ENCODE assay signal across 27 cellular contexts in the genomic region with DNA sequence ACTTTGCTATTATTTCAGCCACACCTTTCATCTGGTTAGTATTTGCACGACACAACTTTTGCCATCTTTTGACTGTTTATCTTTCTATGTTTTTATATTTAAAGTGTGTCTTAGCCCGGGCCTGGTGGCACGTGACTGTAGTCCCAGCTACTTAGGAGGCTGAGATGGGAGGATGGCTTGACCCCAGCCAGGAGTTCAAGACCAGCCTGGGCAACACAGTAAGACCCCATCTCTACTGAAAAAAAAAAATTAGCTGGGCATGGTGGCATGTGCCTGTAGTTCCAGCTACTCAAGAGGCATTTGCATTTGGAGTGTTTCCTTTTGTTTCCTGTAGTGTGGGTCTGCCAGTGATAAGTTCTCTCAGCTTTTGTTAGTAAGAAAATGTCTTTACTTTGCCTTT.
"Had no signal": no experiment of that assay in that cellular context is flagged by ENCODE, and none has a peak within 500 bp of the region (broad histone marks: within the 10 kb centered on the region; RNA-seq: fewer than 3 reads in every experiment).

No MANE protein-coding gene starts in this region.

- H3K36me3 ChIP-seq: gastrocnemius medialis, neutrophil, pancreas, right lobe of liver, stomach, tibial artery, upper lobe of left lung, uterus had no signal

- H3K4me1 Mint-ChIP-seq: memory B cell, naive B cell, neural crest cell had no signal

- ATAC-seq: gastrocnemius medialis; left lobe of liver; mucosa of descending colon; natural killer cell treated with Interleukin-12 subunit alpha and Interleukin-12 subunit beta and Interleukin-15 and Interleukin-18, amount 100 ng/mL, for 72 hours; pancreas had no signal

- DNase-seq: effector memory CD4-positive, alpha-beta T cell; gastrocnemius medialis; head of caudate nucleus; kidney; mucosa of descending colon; naive B cell; pancreas; right lobe of liver; stimulated activated CD4-positive, alpha-beta T cell treated with anti-CD3 and anti-CD28 coated beads, Interleukin-12 subunit alpha, Interleukin-12 subunit beta, amount 100 ng/mL, for 4 hours; stimulated activated CD4-positive, alpha-beta T cell treated with anti-CD3 and anti-CD28 coated beads, Interleukin-1b, Interleukin-23, amount 100 ng/mL, for 48 hours; stimulated activated CD4-positive, alpha-beta T cell treated with anti-CD3 and anti-CD28 coated beads, Interleukin-4, amount 100 ng/mL, for 1 hour; stimulated activated CD8-positive, alpha-beta memory T cell treated with anti-CD3 and anti-CD28 coated beads, Interleukin-4, amount 100 ng/mL, for 48 hours; stimulated activated naive CD4-positive, alpha-beta T cell; stomach; testis; tibial artery; upper lobe of left lung; uterus had no signal

- H3K4me1 ChIP-seq: gastrocnemius medialis, pancreas, right lobe of liver, stomach, testis, tibial artery, upper lobe of left lung, uterus had no signal

- H3K4me2 ChIP-seq: smooth muscle cell had no signal

- H3K4me3 Mint-ChIP-seq: dendritic cell treated with granulocyte-macrophage colony-stimulating factor and Interleukin-4, amounts not matched to agents 40 ng/mL and 50 ng/mL, for 4 days; memory B cell; mesothelial cell of epicardium; naive B cell; natural killer cell treated with Interleukin-12 subunit alpha and Interleukin-12 subunit beta and Interleukin-15 and Interleukin-18, amount 100 ng/mL, for 72 hours; neural crest cell had no signal

- H3K27me3 ChIP-seq: gastrocnemius medialis, pancreas, right lobe of liver, stomach, testis, upper lobe of left lung, uterus had no signal

- H3K4me3 ChIP-seq: gastrocnemius medialis, lung, mucosa of descending colon, pancreas, right lobe of liver, smooth muscle cell, stomach, testis, tibial artery, upper lobe of left lung, uterus had no signal

- H3K27ac ChIP-seq: gastrocnemius medialis, neutrophil, pancreas, right lobe of liver, stomach, testis, tibial artery, upper lobe of left lung, uterus had no signal

- H3K27ac Mint-ChIP-seq: dendritic cell treated with granulocyte-macrophage colony-stimulating factor and Interleukin-4, amounts not matched to agents 40 ng/mL and 50 ng/mL, for 4 days; memory B cell; mesothelial cell of epicardium; naive B cell; natural killer cell treated with Interleukin-12 subunit alpha and Interleukin-12 subunit beta and Interleukin-15 and Interleukin-18, amount 100 ng/mL, for 72 hours had no signal

- H3K9me3 ChIP-seq: neutrophil, testis had no signal
